In the genomic region with DNA sequence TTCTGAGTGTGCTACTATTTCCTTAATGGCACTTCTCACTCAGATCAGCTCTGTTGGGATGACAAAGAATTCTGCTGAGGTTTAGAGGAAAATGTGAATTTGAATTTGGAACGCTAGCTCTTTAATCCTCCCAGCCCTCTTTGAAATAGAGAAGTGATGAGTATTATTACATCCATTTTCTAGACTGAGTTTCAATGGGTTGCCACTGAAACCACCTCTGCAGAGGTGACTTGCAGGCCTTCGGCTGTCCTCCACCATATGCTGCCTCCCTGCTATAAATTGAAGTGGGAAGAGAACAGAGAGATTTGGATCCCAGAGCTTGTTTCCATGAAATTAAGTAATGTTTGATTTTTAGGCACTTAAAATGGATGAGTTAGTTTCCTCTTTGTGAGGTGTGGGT, we compare ENCODE assay signal across 9 cellular contexts.
"Had no signal": no experiment of that assay in that cellular context is flagged by ENCODE, and none has a peak within 500 bp of the region (broad histone marks: within the 10 kb centered on the region; RNA-seq: fewer than 3 reads in every experiment).

No MANE protein-coding gene starts in this region.

- DNase-seq: GM23248, H9, HCEC 1CT, IMR-90, KG1 had no signal

- H3K27ac Mint-ChIP-seq: H9 had no signal

- H3K4me3 ChIP-seq: GM23248, K562 had no signal

- H3K27ac ChIP-seq: GM23248 had no signal

- ATAC-seq: K562 had no signal

- H2AFZ ChIP-seq: GM23248 had no signal

- H3K9me3 Mint-ChIP-seq: H9 had no signal

- FAIRE-seq: H1, H54, HTR-8/SVneo, K562 had no signal

- H3K9ac ChIP-seq: GM23248 had no signal

- H3K4me3 Mint-ChIP-seq: H9 had no signal
